Comparison of ENCODE assay signal across 1 cellular context in genomic region chr6:22035690-22036089, GRCh38.
TF ChIP-seq lines count a peak whose summit lies in the region.

No MANE protein-coding gene starts in this region.

TF ChIP-seq in HCT116, 20 proteins besides CTCF, POLR2A, EP300 and RAD21:
- TF ChIP-seq TCF7L2 (IDR thresholded peaks at IDR 0.05; ENCODE audit: borderline replicate concordance, extremely low read depth, insufficient read depth, insufficient read length) (no peak), ELF1 (IDR thresholded peaks at IDR 0.05; ENCODE audit: borderline replicate concordance, low read depth) (no peak), SP1 (IDR thresholded peaks at IDR 0.05; ENCODE audit: low read depth) (no peak), CBX3 (IDR thresholded peaks at IDR 0.05; ENCODE audit: low read depth) (no peak), MAX (IDR thresholded peaks at IDR 0.05) (no peak), EGR1 (IDR thresholded peaks at IDR 0.05; ENCODE audit: low read depth) (no peak)
